ENCODE assay signal across 19 cellular contexts in the genomic region with DNA sequence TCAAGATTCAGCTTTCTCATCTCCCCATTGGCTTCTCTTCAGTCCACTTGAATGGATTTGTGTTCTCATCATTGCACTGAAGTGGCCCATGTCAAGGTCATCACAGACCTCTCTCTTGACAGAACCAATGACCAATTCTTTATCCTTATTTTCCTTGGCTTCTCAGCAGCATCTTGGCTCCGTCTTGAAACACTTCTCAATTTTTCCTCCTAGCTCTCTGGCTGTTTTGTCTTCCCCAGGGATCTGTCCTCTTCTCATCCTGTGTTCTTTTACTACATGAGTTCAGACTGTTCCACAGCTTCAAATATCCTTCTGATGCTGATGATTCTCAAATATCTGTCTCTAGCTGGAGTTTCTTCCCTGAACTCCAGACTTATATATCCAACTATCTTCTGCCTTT.
"Had no signal": no experiment of that assay in that cellular context is flagged by ENCODE, and none has a peak within 500 bp of the region (broad histone marks: within the 10 kb centered on the region; RNA-seq: fewer than 3 reads in every experiment).

No MANE protein-coding gene starts in this region.

- H3K27ac ChIP-seq: neutrophil, stomach had no signal

- ATAC-seq: natural killer cell, WTC11 had no signal

- H3K36me3 ChIP-seq: adrenal gland, neutrophil, stomach had no signal

- H3K27me3 ChIP-seq: adrenal gland, neutrophil, stomach had no signal

- H3K9me3 ChIP-seq: adrenal gland, neutrophil, stomach had no signal

- DNase-seq: activated CD4-positive, alpha-beta memory T cell treated with anti-CD3 and anti-CD28 coated beads, Interleukin-2, amount 10 ng/mL, durations not matched to agents 7 days and 5 days; activated CD4-positive, alpha-beta T cell treated with anti-CD3 and anti-CD28 coated beads for 4 hours; activated naive CD4-positive, alpha-beta T cell treated with anti-CD3 and anti-CD28 coated beads, Interleukin-2, amount 50 U/mL, for 16 hours; activated T-cell treated with anti-CD3 and anti-CD28 coated beads, Interleukin-2, amount 50 U/mL, for 24 hours; adrenal gland; cortex of kidney; effector memory CD4-positive, alpha-beta T cell; hippocampal formation; kidney; mesenchymal stem cell; natural killer cell; stimulated activated CD4-positive, alpha-beta T cell treated with anti-CD3 and anti-CD28 coated beads, Interleukin-12 subunit alpha, Interleukin-12 subunit beta, amount 100 ng/mL, for 4 hours; stimulated activated CD4-positive, alpha-beta T cell treated with anti-CD3 and anti-CD28 coated beads, Interleukin-2, amount 100 ng/mL, for 24 hours; stomach; T-helper 2 cell; trophoblast cell had no signal

- H3K9ac ChIP-seq: parathyroid adenoma had no signal

- H3K4me1 ChIP-seq: parathyroid adenoma had no signal

- H3K4me3 ChIP-seq: adrenal gland, stomach had no signal
